8 cellular contexts compared by ENCODE assay signal in genomic region chr17:66301864-66302741, GRCh38. TPM values are rescaled to one million over a fixed set of nuclear protein-coding genes. Genes with fewer than 3 reads are reported as not detected.
DNase-seq lines count a peak whose midpoint lies in the region; ATAC-seq and TF ChIP-seq lines count a peak whose summit lies in the region.

Gene PRKCA (plus strand): TSS chr17:66302613.

- H3K4me1 Mint-ChIP-seq in Caco-2 (ENCODE audit: low read depth, unreplicated experiment), result peaks cover 12% of the 10 kb centered on the region

- POLR2A ChIA-PET in Caco-2 (lab: Charles Lee), result no interaction called here

- no peaks in the 10 kb centered on the region; the same call in 1 of the 2 replicates for H3K4me1 ChIP-seq in Caco-2
- H3K4me1 ChIP-seq in heart left ventricle, result peaks cover 0 to 32% (median 7%) of the 10 kb centered on the region in 12 donors
- H3K4me1 ChIP-seq in upper lobe of right lung, result peaks cover 12% of the 10 kb centered on the region

- intact Hi-C loops in Caco-2 (cut with micrococcal nuclease; ENCODE audit: unreplicated experiment) (loop anchor here (5.0 kb wide), 1 partner anchor 45 kb away; no protein-coding TSS in a partner anchor), heart left ventricle (cut with DNase I) (loop anchor here in 2 of 10 donors (5.0 to 10.0 kb wide), 3 partner anchors 107 to 263 kb away; partner anchors contain the start of gene CEP112 (in 1 of the 2)), upper lobe of right lung (cut with DNase I) (no loop called here)

- H3K4me3 Mint-ChIP-seq in Caco-2 (ENCODE audit: unreplicated experiment), result peak within 1 kb of the TSS; percentile 92

- H3K27me3 Mint-ChIP-seq in Caco-2 (ENCODE audit: insufficient read depth, unreplicated experiment), result no peaks in the 10 kb centered on the region

- H3K9me3 ChIP-seq in Caco-2 (no peaks in the 10 kb centered on the region), heart left ventricle (peaks cover 0 to under 1% (median 0%) of the 10 kb centered on the region in 12 donors), upper lobe of right lung (no peaks in the 10 kb centered on the region)

- H3K27me3 ChIP-seq in Caco-2 (replicated peaks; ENCODE audit: control insufficient read depth, insufficient read depth, low read length) (no peaks in the 10 kb centered on the region), heart left ventricle (no peaks in the 10 kb centered on the region), upper lobe of right lung (no peaks in the 10 kb centered on the region)

- CTCF ChIA-PET in Caco-2 (lab: Charles Lee), result interaction anchor here (0.9 kb wide), 1 partner anchor 25 kb away, joined by 3 read pairs; no protein-coding TSS in a partner anchor

- H3K36me3 Mint-ChIP-seq in Caco-2 (ENCODE audit: insufficient read depth, unreplicated experiment), result peaks cover 8% of the 10 kb centered on the region

- no peak for TF ChIP-seq CTCF in Caco-2 (IDR thresholded peaks at IDR 0.05; ENCODE audit: insufficient read depth in 1 of 2, low read depth in 1 of 2, low read length in 1 of 2, severe bottlenecking in 1 of 2, unreplicated experiment in 1 of 2)
- no peak for TF ChIP-seq CTCF in heart left ventricle (IDR thresholded peaks at IDR 0.05)
- TF ChIP-seq CTCF in upper lobe of right lung (IDR thresholded peaks at IDR 0.05), result no peak

- peak; percentile 65 to 85 for DNase-seq in Caco-2
- DNase-seq in Jurkat, Clone E6-1 (ENCODE audit: low read depth, low spot score), result no peak
- DNase-seq in T follicular helper cell (ENCODE audit: low read depth), result peak; percentile 61
- peak; percentile 75 to 90 (median 79) for DNase-seq in heart left ventricle
- DNase-seq in pons (ENCODE audit: low spot score), result peak; percentile 64
- DNase-seq in upper lobe of right lung, result peak; percentile 91

- peak within 1 kb of the TSS; percentile 82 for H3K27ac Mint-ChIP-seq in Caco-2 (ENCODE audit: unreplicated experiment)

- H3K36me3 ChIP-seq in Caco-2 (ENCODE audit: control insufficient read depth, insufficient read depth, low read length) (no peaks in the 10 kb centered on the region), heart left ventricle (no peaks in the 10 kb centered on the region), upper lobe of right lung (no peaks in the 10 kb centered on the region)

- H3K4me3 ChIP-seq in Caco-2 (ENCODE audit: low read depth, low read length) (peak within 1 kb of the TSS; percentile 89), heart left ventricle (peak within 1 kb of the TSS; percentile 68 to 94 (median 85)), upper lobe of right lung (peak within 1 kb of the TSS; percentile 90)
- H3K4me3 ChIP-seq in Jurkat, Clone E6-1 (ENCODE audit: low read length), result peak within 1 kb of the TSS; percentile 74

- ATAC-seq in GM21447 (IDR thresholded peaks at IDR 0.05; ENCODE audit: unreplicated experiment), result peak; percentile 73
- peak; percentile 77 to 94 (median 90) for ATAC-seq in heart left ventricle
- ATAC-seq in upper lobe of right lung, result peak; percentile 93

- no TSS peak for BruUV-seq in Caco-2 (replicated peaks; lab: Mats Ljungman, UMichigan)

- H3K9me3 Mint-ChIP-seq in Caco-2 (ENCODE audit: unreplicated experiment), result no peaks in the 10 kb centered on the region

- TF ChIP-seq POLR2A in heart left ventricle (IDR thresholded peaks at IDR 0.05), result peak in 1 of 2 donors; percentile 79

- 1% methylated on average over 43 to 91 of the region's 117 CpGs for WGBS in adipose tissue, 3 donors
- WGBS in heart left ventricle, 4 donors, result 0 to 1% (median 1%) methylated on average over 43 to 110 of the region's 117 CpGs

- H3K27ac ChIP-seq in adipose tissue (ENCODE audit: low read depth, low read length), result peak within 1 kb of the TSS; percentile 29
- H3K27ac ChIP-seq in heart left ventricle, result peak within 1 kb of the TSS; percentile 38 to 90 (median 74)
- peak within 1 kb of the TSS; percentile 64 for H3K27ac ChIP-seq in upper lobe of right lung

RNA-seq across cellular contexts. Expression of gene PRKCA, which starts in this region (rescaled TPM):
- total RNA-seq in Caco-2 (2022) (29.6 and 34.7 TPM in 2 replicates), heart left ventricle (10 to 100 TPM in 6 of 9 donors, 1 to 10 TPM in 3; 4.8 to 26.8 (median 16.9) TPM), upper lobe of right lung (43.4 TPM)
- polyA plus RNA-seq in Jurkat, Clone E6-1 (2012; ENCODE audit: insufficient read depth, insufficient read length), result 22.2 TPM
- polyA plus RNA-seq in adipose tissue (1 to 10 TPM; 2.1 to 6.3 (median 2.3) TPM), heart left ventricle (1 to 10 TPM; 3.4 to 3.7 TPM)
